ENCODE assay signal across 14 cellular contexts in genomic region chr12:63928305-63928704, GRCh38.
DNase-seq lines count a peak whose midpoint lies in the region; ATAC-seq, FAIRE-seq and TF ChIP-seq lines count a peak whose summit lies in the region.
"Had no signal": no experiment of that assay in that cellular context is flagged by ENCODE, and none has a peak within 500 bp of the region (broad histone marks: within the 10 kb centered on the region; RNA-seq: fewer than 3 reads in every experiment).

No MANE protein-coding gene starts in this region.

- H3K4me2 ChIP-seq in GM12878 (ENCODE audit: control insufficient read depth, insufficient read depth) = no peak overlapping the region
- H3K4me2 ChIP-seq: BLaER1 treated with 17β-estradiol and CSF1 and Interleukin-3, amounts not matched to agents 10 nM and 100 nM; KMS-11 had no signal

- no peaks in the 10 kb centered on the region for H3K27me3 ChIP-seq in GM12878 (replicated peaks in 1 of 2; ENCODE audit: control insufficient read depth in 2 of 2, insufficient read depth in 2 of 2, low read length in 1 of 2)
- H3K27me3 ChIP-seq: BLaER1 treated with 17β-estradiol and CSF1 and Interleukin-3, amounts not matched to agents 10 nM and 100 nM; testis had no signal

- no peak for TF ChIP-seq RAD21 in GM12878 (IDR thresholded peaks at IDR 0.05; ENCODE audit: insufficient read depth, low read depth, low read length)

- no peak overlapping the region for H2AFZ ChIP-seq in GM12878 (ENCODE audit: control insufficient read depth, low read depth, low read length)

- H3K79me2 ChIP-seq in GM12878 (ENCODE audit: control insufficient read depth, insufficient read depth, low read length) = no peaks in the 10 kb centered on the region

- TF ChIP-seq POLR2A in GM12878 (IDR thresholded peaks at IDR 0.05; ENCODE audit: low read depth, low read length) = no peak

- no peak overlapping the region for H3K4me3 ChIP-seq in GM12878
- H3K4me3 ChIP-seq: BLaER1 treated with 17β-estradiol and CSF1 and Interleukin-3, amounts not matched to agents 10 nM and 100 nM; testis had no signal

- intact Hi-C loops in GM12878 (cut with micrococcal nuclease; ENCODE audit: unreplicated experiment) = no loop called here

- POLR2A ChIA-PET in GM12878 (lab: Charles Lee) (interaction anchor here (0.6 kb wide), 2 partner anchors 13 to 26 kb away, joined by 3 to 4 read pairs; no protein-coding TSS in a partner anchor), GM10248 (lab: Yijun Ruan, JAX) (no interaction called here)

- no peak for TF ChIP-seq EP300 in GM12878 (IDR thresholded peaks at IDR 0.05; ENCODE audit: borderline replicate concordance in 1 of 2, control insufficient read depth in 1 of 2, low read depth in 2 of 2, low read length in 2 of 2)

- RAD21 ChIA-PET in GM12878 (lab: Charles Lee; ENCODE audit: unreplicated experiment) = interaction anchor here (0.6 kb wide), 2 partner anchors 12 to 87 kb away, joined by 3 read pairs; no protein-coding TSS in a partner anchor

- H3K27ac ChIP-seq in GM12878 (ENCODE audit: control insufficient read depth, insufficient read depth) = no peak overlapping the region
- H3K27ac ChIP-seq: BLaER1 treated with 17β-estradiol and CSF1 and Interleukin-3, amounts not matched to agents 10 nM and 100 nM; HL-60; KMS-11; testis had no signal

- DNase-seq in GM12878 (ENCODE audit: low read depth, low spot score) (no peak), NCI-H1694 treated with DMSO at 0.1 percent for 48 hours (lab: John Stamatoyannopoulos, UW) (no peak), GM10248 (ENCODE audit: extremely low spot score) (no peak), SIG-M5 (lab: John Stamatoyannopoulos, UW) (no peak)
- DNase-seq: activated T-cell treated with anti-CD3 and anti-CD28 coated beads, Interleukin-2, amount 50 U/mL, for 1 hour; effector CD8-positive, alpha-beta T cell; SHP77; testis had no signal

- BruUV-seq in GM12878 (replicated peaks; lab: Mats Ljungman, UMichigan) = no TSS peak

- H3K36me3 ChIP-seq in GM12878 (ENCODE audit: control insufficient read depth in 2 of 2, insufficient read depth in 2 of 2, low read length in 1 of 2) = no peaks in the 10 kb centered on the region
- H3K36me3 ChIP-seq: BLaER1 treated with 17β-estradiol and CSF1 and Interleukin-3, amounts not matched to agents 10 nM and 100 nM had no signal

- 0% methylated on average over 2 of the region's 2 CpGs for WGBS in GM12878 (ENCODE audit: insufficient coverage, insufficient replicate concordance, low lambda C conversion rate, missing lambda C conversion rate)

- CTCF ChIA-PET in GM12878 (lab: Yijun Ruan, JAX) = no interaction called here
- CTCF ChIA-PET in GM10248 (lab: Yijun Ruan, JAX) = interaction anchor here (1.4 to 1.8 kb wide), 2 partner anchors 12 to 328 kb away, joined by 4 to 5 read pairs; no protein-coding TSS in a partner anchor

- no peak overlapping the region for H3K9ac ChIP-seq in GM12878 (ENCODE audit: control insufficient read depth, insufficient read depth, low read length)
- H3K9ac ChIP-seq: BLaER1 treated with 17β-estradiol and CSF1 and Interleukin-3, amounts not matched to agents 10 nM and 100 nM; KMS-11 had no signal

- FAIRE-seq in GM12878 (lab: Jason Lieb, UNC) = no peak

- TF ChIP-seq CTCF in GM12878 (IDR thresholded peaks at IDR 0.05 in 2 of 3, conservative IDR thresholded peaks at IDR 0.05 in 1 of 3; ENCODE audit: control insufficient read depth in 2 of 3, extremely low read depth in 1 of 3, insufficient read depth in 1 of 3, low read depth in 3 of 3, low read length in 3 of 3) = no peak
- TF ChIP-seq CTCF in GM10248 (IDR thresholded peaks at IDR 0.05; ENCODE audit: control extremely low read depth, extremely low read depth, low read depth, missing control alignments) = no peak

- in situ Hi-C loops in GM12878 (cut with MboI) = no loop called here

- no peaks in the 10 kb centered on the region for H4K20me1 ChIP-seq in GM12878 (ENCODE audit: control insufficient read depth, insufficient read depth)
- H4K20me1 ChIP-seq: BLaER1 treated with 17β-estradiol and CSF1 and Interleukin-3, amounts not matched to agents 10 nM and 100 nM had no signal

- peak; percentile 59 for ATAC-seq in GM18861 (IDR thresholded peaks at IDR 0.05; ENCODE audit: unreplicated experiment)
- peak; percentile 51 for ATAC-seq in GM21360 (IDR thresholded peaks at IDR 0.05; ENCODE audit: unreplicated experiment)
- ATAC-seq in HG02885 (IDR thresholded peaks at IDR 0.05; ENCODE audit: poor library complexity, unreplicated experiment) = peak; percentile 55
- no peak for ATAC-seq in GM12878

- H3K4me1 ChIP-seq in GM12878 (ENCODE audit: control insufficient read depth, insufficient read depth, low read length) = 0 out of 2 replicates have a peak, but pooled peaks cover 3% of the 10 kb centered on the region
- H3K4me1 ChIP-seq: BLaER1 treated with 17β-estradiol and CSF1 and Interleukin-3, amounts not matched to agents 10 nM and 100 nM; testis had no signal

- no peaks in the 10 kb centered on the region for H3K9me3 ChIP-seq in GM12878 (replicated peaks; ENCODE audit: control insufficient read depth, insufficient read depth, low read length)
- H3K9me3 ChIP-seq: testis had no signal

- SMC1A ChIA-PET in GM12878 (lab: Charles Lee; ENCODE audit: uncharacterized antibody, unreplicated experiment) = interaction anchor here (1.2 kb wide), 1 partner anchor 10 kb away, joined by 3 read pairs; no protein-coding TSS in a partner anchor

TF ChIP-seq in GM12878, 131 proteins besides CTCF, POLR2A, EP300 and RAD21:
- TF ChIP-seq POU2F2 (IDR thresholded peaks at IDR 0.05; ENCODE audit: borderline replicate concordance, low read depth, low read length) = 0 out of 3 replicates have a peak, but pooled peaks have one; percentile 14
- TF ChIP-seq ATF7 (IDR thresholded peaks at IDR 0.05; ENCODE audit: low read depth) = no peak
- peak; percentile 14; the same call in 1 of the 2 replicates for TF ChIP-seq RUNX3 (IDR thresholded peaks at IDR 0.05; ENCODE audit: low read length)
- no peak for TF ChIP-seq IKZF1 (conservative IDR thresholded peaks at IDR 0.05)
TF ChIP-seq in GM12878: peak in this region for 2.
